In the genomic region with DNA sequence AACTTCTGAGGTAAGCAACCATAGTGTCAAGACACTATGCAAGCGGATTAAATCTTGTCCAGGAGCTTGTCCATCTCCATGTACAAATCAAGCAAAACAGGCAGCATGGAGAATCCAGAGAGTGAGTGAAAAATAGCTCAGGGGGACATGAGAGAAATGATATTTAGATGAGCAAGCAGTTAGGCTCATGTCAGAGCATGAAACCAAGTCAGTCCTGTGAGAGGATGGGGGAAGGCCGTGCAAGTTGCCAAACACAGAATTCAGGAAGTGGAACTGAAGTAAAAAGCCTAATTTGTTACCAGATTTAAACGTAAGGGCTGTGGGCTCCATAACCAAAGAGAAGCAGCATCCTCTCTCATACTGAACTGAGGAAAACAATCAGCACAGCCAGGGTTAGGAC, we compare ENCODE assay signal across 1 cellular context.
TF ChIP-seq lines count a peak whose summit lies in the region.

No MANE protein-coding gene starts in this region.

TF ChIP-seq in H1, 55 proteins besides CTCF, POLR2A, EP300 and RAD21:
- no peak for TF ChIP-seq CHD1 (IDR thresholded peaks at IDR 0.05; ENCODE audit: low read depth, low read length)
- no peak for TF ChIP-seq TBP (IDR thresholded peaks at IDR 0.05; ENCODE audit: low read depth, low read length)
- TF ChIP-seq CBX5 (IDR thresholded peaks at IDR 0.05; ENCODE audit: low read depth, low read length), result no peak
- no peak for TF ChIP-seq CEBPB (IDR thresholded peaks at IDR 0.05; ENCODE audit: low read depth, low read length)
- no peak for TF ChIP-seq MAFK (IDR thresholded peaks at IDR 0.05; ENCODE audit: low read depth, low read length)
- TF ChIP-seq TAF7 (optimal IDR thresholded peaks at IDR 0.05; ENCODE audit: borderline replicate concordance, low read depth, low read length), result no peak
- no peak for TF ChIP-seq PHF8 (conservative IDR thresholded peaks at IDR 0.05; ENCODE audit: low read depth, low read length)
- no peak for TF ChIP-seq RBBP5 (IDR thresholded peaks at IDR 0.05; ENCODE audit: borderline replicate concordance, low read depth, low read length)
- no peak for TF ChIP-seq ZNF274 (IDR thresholded peaks at IDR 0.05; ENCODE audit: borderline replicate concordance, extremely low read depth, low read length)
- TF ChIP-seq SAP30 (IDR thresholded peaks at IDR 0.05; ENCODE audit: insufficient read depth, insufficient replicate concordance, low read length), result no peak
- TF ChIP-seq SP4 (IDR thresholded peaks at IDR 0.05; ENCODE audit: low read length), result no peak
- no peak for TF ChIP-seq HDAC2 (IDR thresholded peaks at IDR 0.05; ENCODE audit: borderline replicate concordance in 1 of 2, low read depth in 2 of 2, low read length in 2 of 2)
- no peak for TF ChIP-seq YY1 (IDR thresholded peaks at IDR 0.05; ENCODE audit: low read depth, low read length)
- no peak for TF ChIP-seq BCL11A (IDR thresholded peaks at IDR 0.05; ENCODE audit: low read depth in 2 of 2, low read length in 2 of 2)
- TF ChIP-seq KDM5A (IDR thresholded peaks at IDR 0.05; ENCODE audit: low read length), result no peak
- TF ChIP-seq SRF (IDR thresholded peaks at IDR 0.05; ENCODE audit: low read depth, low read length), result no peak
